Comparison of ENCODE assay signal across 27 cellular contexts in genomic region chr11:76217653-76218160, GRCh38. TPM values are rescaled to one million over a fixed set of nuclear protein-coding genes. Genes with fewer than 3 reads are reported as not detected.
DNase-seq lines count a peak whose midpoint lies in the region; ATAC-seq lines count a peak whose summit lies in the region.
"Had no signal": no experiment of that assay in that cellular context is flagged by ENCODE, and none has a peak within 500 bp of the region (broad histone marks: within the 10 kb centered on the region; RNA-seq: fewer than 3 reads in every experiment).

No MANE protein-coding gene starts in this region.

- intact Hi-C loops in left colon (cut with DNase I, micrococcal nuclease), result no loop called here

- no peak overlapping the region for H3K27ac Mint-ChIP-seq in activated T-cell treated with anti-CD3 and anti-CD28 coated beads, Interleukin-2, amount 50 U/mL, for 24 hours
- H3K27ac Mint-ChIP-seq: activated naive CD4-positive, alpha-beta T cell treated with anti-CD3 and anti-CD28 coated beads for 36 hours; activated T-cell treated with anti-CD3 and anti-CD28 coated beads, Interleukin-2, amount 50 U/mL, for 72 hours; CD8-positive, alpha-beta T cell; natural killer cell; stimulated activated effector memory CD8-positive, alpha-beta T cell treated with anti-CD3 and anti-CD28 coated beads, Interleukin-12 subunit alpha, Interleukin-12 subunit beta, amount 100 ng/mL, for 72 hours had no signal

- no peaks in the 10 kb centered on the region for H3K9me3 Mint-ChIP-seq in activated T-cell treated with anti-CD3 and anti-CD28 coated beads, Interleukin-2, amount 50 U/mL, for 24 hours
- H3K9me3 Mint-ChIP-seq: activated naive CD4-positive, alpha-beta T cell treated with anti-CD3 and anti-CD28 coated beads for 36 hours; activated T-cell treated with anti-CD3 and anti-CD28 coated beads, Interleukin-2, amount 50 U/mL, for 72 hours; CD8-positive, alpha-beta T cell; natural killer cell; stimulated activated effector memory CD8-positive, alpha-beta T cell treated with anti-CD3 and anti-CD28 coated beads, Interleukin-12 subunit alpha, Interleukin-12 subunit beta, amount 100 ng/mL, for 72 hours had no signal

- ATAC-seq in left colon (peak; percentile 31), HG03135 (IDR thresholded peaks at IDR 0.05; ENCODE audit: unreplicated experiment) (no peak), HG02798 (IDR thresholded peaks at IDR 0.05; ENCODE audit: poor library complexity, unreplicated experiment) (no peak)
- ATAC-seq: activated T-cell treated with anti-CD3 and anti-CD28 coated beads, Interleukin-2, amount 50 U/mL, for 72 hours; CD8-positive, alpha-beta T cell; natural killer cell; stimulated activated effector memory CD8-positive, alpha-beta T cell treated with anti-CD3 and anti-CD28 coated beads, Interleukin-12 subunit alpha, Interleukin-12 subunit beta, amount 100 ng/mL, for 72 hours had no signal

- H3K36me3 Mint-ChIP-seq in activated T-cell treated with anti-CD3 and anti-CD28 coated beads, Interleukin-2, amount 50 U/mL, for 24 hours (ENCODE audit: low read depth), result no peaks in the 10 kb centered on the region
- H3K36me3 Mint-ChIP-seq: CD8-positive, alpha-beta T cell; natural killer cell; stimulated activated effector memory CD8-positive, alpha-beta T cell treated with anti-CD3 and anti-CD28 coated beads, Interleukin-12 subunit alpha, Interleukin-12 subunit beta, amount 100 ng/mL, for 72 hours had no signal

- DNase-seq in NCI-H2171 treated with DMSO at 0.1 percent for 48 hours (lab: John Stamatoyannopoulos, UW), result peak; percentile 74
- DNase-seq in NCI-H2171 (lab: John Stamatoyannopoulos, UW), result no peak
- peak; percentile 94 for DNase-seq in NCI-H146 treated with DMSO at 0.1 percent for 48 hours (lab: John Stamatoyannopoulos, UW; ENCODE audit: unreplicated experiment)
- DNase-seq in NCI-H526 (lab: John Stamatoyannopoulos, UW), result peak; percentile 20 to 46
- no peak for DNase-seq in left colon
- DNase-seq in activated T-cell treated with anti-CD3 and anti-CD28 coated beads, Interleukin-2, amount 50 U/mL, for 24 hours, result no peak
- DNase-seq: activated CD4-positive, alpha-beta T cell treated with anti-CD3 and anti-CD28 coated beads for 4 hours; activated naive CD4-positive, alpha-beta T cell treated with anti-CD3 and anti-CD28 coated beads for 36 hours; activated T-cell treated with anti-CD3 and anti-CD28 coated beads, Interleukin-2, amount 50 U/mL, for 72 hours; brain microvascular endothelial cell; CD8-positive, alpha-beta T cell; DMS79; effector CD8-positive, alpha-beta T cell; Karpas-422; natural killer cell; NCI-H2227 treated with DMSO at 0.1 percent for 48 hours; SK-N-SH; spleen; stimulated activated CD4-positive, alpha-beta T cell treated with anti-CD3 and anti-CD28 coated beads, Interleukin-2, amount 100 ng/mL, for 48 hours; substantia nigra had no signal

- H3K4me3 Mint-ChIP-seq in activated T-cell treated with anti-CD3 and anti-CD28 coated beads, Interleukin-2, amount 50 U/mL, for 24 hours, result no peak overlapping the region
- H3K4me3 Mint-ChIP-seq: activated naive CD4-positive, alpha-beta T cell treated with anti-CD3 and anti-CD28 coated beads for 36 hours; activated T-cell treated with anti-CD3 and anti-CD28 coated beads, Interleukin-2, amount 50 U/mL, for 72 hours; CD8-positive, alpha-beta T cell; natural killer cell; stimulated activated effector memory CD8-positive, alpha-beta T cell treated with anti-CD3 and anti-CD28 coated beads, Interleukin-12 subunit alpha, Interleukin-12 subunit beta, amount 100 ng/mL, for 72 hours had no signal

- no peaks in the 10 kb centered on the region for H3K4me1 Mint-ChIP-seq in activated T-cell treated with anti-CD3 and anti-CD28 coated beads, Interleukin-2, amount 50 U/mL, for 24 hours (ENCODE audit: low read depth)
- H3K4me1 Mint-ChIP-seq: natural killer cell; stimulated activated effector memory CD8-positive, alpha-beta T cell treated with anti-CD3 and anti-CD28 coated beads, Interleukin-12 subunit alpha, Interleukin-12 subunit beta, amount 100 ng/mL, for 72 hours had no signal

- peaks cover 7% of the 10 kb centered on the region for H3K27me3 Mint-ChIP-seq in activated T-cell treated with anti-CD3 and anti-CD28 coated beads, Interleukin-2, amount 50 U/mL, for 24 hours

RNA-seq across cellular contexts. Expression of gene WNT11, which starts 11.4 kb away (rescaled TPM):
- 1 to 10 TPM; 7.3 to 7.9 TPM for total RNA-seq in left colon
- total RNA-seq: activated naive CD4-positive, alpha-beta T cell treated with anti-CD3 and anti-CD28 coated beads for 36 hours; epithelial cell of proximal tubule; fibroblast of villous mesenchyme; H4; T-helper 2 cell treated with Interferon-gamma antibody and Interleukin-4, amounts not matched to agents 100 ng/mL and 5 ng/mL, for 36 hours had no signal

Comparison
In these comparisons a context has a peak if more than half of its experiments do, and no peak if none do; other contexts are left out.
1. DNase-seq: peak in NCI-H2171 treated with DMSO at 0.1 percent for 48 hours (single experiment), NCI-H146 treated with DMSO at 0.1 percent for 48 hours (single experiment) and NCI-H526 (2 of 2); none in NCI-H2171 (single experiment), left colon (0 of 2) and activated T-cell treated with anti-CD3 and anti-CD28 coated beads, Interleukin-2, amount 50 U/mL, for 24 hours (single experiment).